ENCODE assay signal across 1 cellular context in the genomic region with DNA sequence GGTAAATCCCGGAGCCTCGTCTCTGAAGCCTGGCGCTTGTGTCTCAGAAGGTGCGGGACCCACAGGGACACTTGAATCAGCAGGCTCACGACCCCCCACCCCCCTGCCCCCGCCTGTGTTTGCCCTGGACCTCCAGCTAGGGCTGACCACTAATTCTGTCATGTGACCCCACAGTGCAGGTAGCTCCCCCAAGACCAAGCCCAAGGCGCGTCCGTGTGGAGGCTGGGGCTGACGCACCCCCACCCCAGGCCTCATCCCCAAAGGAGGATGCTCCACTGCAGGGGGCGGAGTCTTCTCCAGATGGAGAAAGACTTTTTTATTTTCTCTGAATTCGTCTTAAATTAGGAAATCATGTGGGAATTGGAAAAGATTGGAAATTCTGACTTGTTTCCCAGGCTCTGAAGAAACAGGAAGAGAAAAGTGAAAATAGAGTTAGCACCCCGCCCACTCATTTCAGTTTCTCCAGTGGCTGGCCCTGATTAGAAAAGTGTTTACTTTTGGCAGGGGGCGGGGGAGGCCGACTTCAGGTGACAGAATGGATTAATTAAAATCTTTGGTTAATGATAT.
TF ChIP-seq lines count a peak whose summit lies in the region.

No MANE protein-coding gene starts in this region.

TF ChIP-seq in IMR-90, 13 proteins besides CTCF, POLR2A, EP300 and RAD21:
- TF ChIP-seq RCOR1 (IDR thresholded peaks at IDR 0.05; ENCODE audit: insufficient replicate concordance, low read length) = no peak
- no peak for TF ChIP-seq FOS (IDR thresholded peaks at IDR 0.05; ENCODE audit: low read depth, low read length)
- no peak for TF ChIP-seq MAFK (IDR thresholded peaks at IDR 0.05; ENCODE audit: low read depth, low read length)
- TF ChIP-seq, protein P1, sequence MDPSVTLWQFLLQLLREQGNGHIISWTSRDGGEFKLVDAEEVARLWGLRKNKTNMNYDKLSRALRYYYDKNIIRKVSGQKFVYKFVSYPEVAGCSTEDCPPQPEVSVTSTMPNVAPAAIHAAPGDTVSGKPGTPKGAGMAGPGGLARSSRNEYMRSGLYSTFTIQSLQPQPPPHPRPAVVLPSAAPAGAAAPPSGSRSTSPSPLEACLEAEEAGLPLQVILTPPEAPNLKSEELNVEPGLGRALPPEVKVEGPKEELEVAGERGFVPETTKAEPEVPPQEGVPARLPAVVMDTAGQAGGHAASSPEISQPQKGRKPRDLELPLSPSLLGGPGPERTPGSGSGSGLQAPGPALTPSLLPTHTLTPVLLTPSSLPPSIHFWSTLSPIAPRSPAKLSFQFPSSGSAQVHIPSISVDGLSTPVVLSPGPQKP (IDR thresholded peaks at IDR 0.05; ENCODE audit: borderline replicate concordance, low read depth, low read length) = no peak
